Comparison of ENCODE assay signal across 8 cellular contexts in genomic region chr15:62482715-62483429, GRCh38.
A peak's percentile ranks its signal among the peaks of the same experiment; 100 is the strongest.
DNase-seq lines count a peak whose midpoint lies in the region; ATAC-seq and TF ChIP-seq lines count a peak whose summit lies in the region.

No MANE protein-coding gene starts in this region.

- peak; percentile 92 for ATAC-seq in GM18907 (IDR thresholded peaks at IDR 0.05; ENCODE audit: unreplicated experiment)

- DNase-seq in AG08396 (ENCODE audit: low spot score) (peak; percentile 30), myocyte (ENCODE audit: low read depth) (peak; percentile 34), uterus (no peak), coronary artery (ENCODE audit: low spot score) (no peak), NCI-H2171 (lab: John Stamatoyannopoulos, UW) (no peak)
- peak; percentile 54 for DNase-seq in activated naive CD8-positive, alpha-beta T cell treated with anti-CD3 and anti-CD28 coated beads for 36 hours

- no peaks in the 10 kb centered on the region for H3K36me3 Mint-ChIP-seq in activated naive CD8-positive, alpha-beta T cell treated with anti-CD3 and anti-CD28 coated beads for 36 hours

- no peak overlapping the region for H3K9ac ChIP-seq in HUES48 (ENCODE audit: low read depth, low read length)

- H3K9me3 ChIP-seq in HUES48 (ENCODE audit: control insufficient read depth, insufficient read depth, low read length) (no peaks in the 10 kb centered on the region), uterus (no peaks in the 10 kb centered on the region)

- H3K4me3 ChIP-seq in HUES48 (ENCODE audit: low read depth, low read length) (no peak overlapping the region), uterus (no peak overlapping the region), coronary artery (no peak overlapping the region)

- H3K4me3 Mint-ChIP-seq in activated naive CD8-positive, alpha-beta T cell treated with anti-CD3 and anti-CD28 coated beads for 36 hours = no peak overlapping the region

- H3K4me1 ChIP-seq in HUES48 (ENCODE audit: control insufficient read depth, insufficient read depth, low read length) (peaks cover 16% of the 10 kb centered on the region), uterus (peaks cover 0 to 3% of the 10 kb centered on the region in 2 donors)

- no peaks in the 10 kb centered on the region for H3K27me3 ChIP-seq in HUES48 (ENCODE audit: control insufficient read depth, insufficient read depth, low read length)
- H3K27me3 ChIP-seq in uterus = no peaks in the 10 kb centered on the region

- no peaks in the 10 kb centered on the region for H3K27me3 Mint-ChIP-seq in activated naive CD8-positive, alpha-beta T cell treated with anti-CD3 and anti-CD28 coated beads for 36 hours

- intact Hi-C loops in uterus (cut with DNase I; ENCODE audit: low total_unique reads) = no loop called here

- H3K4me1 Mint-ChIP-seq in activated naive CD8-positive, alpha-beta T cell treated with anti-CD3 and anti-CD28 coated beads for 36 hours = peaks cover 5% of the 10 kb centered on the region

- no peak overlapping the region for H3K27ac Mint-ChIP-seq in activated naive CD8-positive, alpha-beta T cell treated with anti-CD3 and anti-CD28 coated beads for 36 hours

- no peak for TF ChIP-seq POLR2A in uterus (IDR thresholded peaks at IDR 0.05)

- H3K27ac ChIP-seq in HUES48 (ENCODE audit: low read depth, low read length) = peak overlapping the region; percentile 48
- H3K27ac ChIP-seq in uterus = no peak overlapping the region
- no peak overlapping the region for H3K27ac ChIP-seq in coronary artery

- no peaks in the 10 kb centered on the region for H3K9me3 Mint-ChIP-seq in activated naive CD8-positive, alpha-beta T cell treated with anti-CD3 and anti-CD28 coated beads for 36 hours

- TF ChIP-seq CTCF in uterus (IDR thresholded peaks at IDR 0.05) (no peak), coronary artery (IDR thresholded peaks at IDR 0.05) (no peak)

- H3K36me3 ChIP-seq in HUES48 (ENCODE audit: control insufficient read depth, insufficient read depth, low read length) (no peaks in the 10 kb centered on the region), uterus (no peaks in the 10 kb centered on the region)

Comparison
In these comparisons a context has a peak if more than half of its experiments do, and no peak if none do; other contexts are left out.
1. DNase-seq: peak in AG08396 (single experiment), activated naive CD8-positive, alpha-beta T cell treated with anti-CD3 and anti-CD28 coated beads for 36 hours (single experiment) and myocyte (single experiment); none in uterus (0 of 2), coronary artery (single experiment) and NCI-H2171 (single experiment).